15 cellular contexts compared by ENCODE assay signal in the genomic region with DNA sequence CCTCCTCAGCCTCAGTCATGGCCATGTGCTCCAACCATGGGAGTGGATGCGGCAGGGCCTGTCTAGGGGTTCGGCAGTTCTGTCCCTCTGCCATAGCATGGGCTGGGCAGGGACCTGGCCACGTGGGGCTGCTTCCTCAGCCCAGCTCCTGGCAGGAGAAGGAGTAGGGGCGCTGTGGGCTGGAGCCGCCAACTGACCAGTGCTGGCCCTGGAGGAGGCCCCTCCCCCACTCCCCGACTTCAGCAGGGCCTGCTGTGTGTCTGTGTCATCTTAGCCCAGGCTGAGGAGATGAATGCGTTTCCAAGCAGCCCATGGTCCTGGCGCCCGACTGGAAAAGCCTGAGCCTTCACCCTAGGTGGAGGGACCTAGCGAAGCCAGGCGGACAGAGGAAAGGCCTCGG.
"Had no signal": no experiment of that assay in that cellular context is flagged by ENCODE, and none has a peak within 500 bp of the region (broad histone marks: within the 10 kb centered on the region; RNA-seq: fewer than 3 reads in every experiment).

No MANE protein-coding gene starts in this region.

- H3K36me3 Mint-ChIP-seq: activated naive CD8-positive, alpha-beta T cell had no signal

- H3K4me3 Mint-ChIP-seq: activated B cell treated with CpG ODN at 0.5 μM for 24 hours; activated CD4-positive, alpha-beta T cell treated with anti-CD3 and anti-CD28 coated beads, Interleukin-2, amount 10 ng/mL, durations not matched to agents 24 days and 14 days; stimulated activated naive CD8-positive, alpha-beta T cell treated with anti-CD3 and anti-CD28 coated beads, Interleukin-15, Interleukin-2, amounts not matched to agents 100 ng/mL and 50 ng/mL, for 24 hours had no signal

- H3K27me3 ChIP-seq: breast epithelium, gastrocnemius medialis, heart right ventricle, pancreas, thyroid gland had no signal

- H3K9me3 Mint-ChIP-seq: activated B cell treated with CpG ODN at 0.5 μM for 24 hours; activated CD4-positive, alpha-beta T cell treated with anti-CD3 and anti-CD28 coated beads, Interleukin-2, amount 10 ng/mL, durations not matched to agents 24 days and 14 days; stimulated activated naive CD8-positive, alpha-beta T cell treated with anti-CD3 and anti-CD28 coated beads, Interleukin-15, Interleukin-2, amounts not matched to agents 100 ng/mL and 50 ng/mL, for 24 hours; T-helper 1 cell treated with Interleukin-12 subunit alpha and Interleukin-12 subunit beta and Interleukin-4 antibody, amounts not matched to agents 30 μg/mL and 1 μg/mL, for 36 hours had no signal

- H3K27me3 Mint-ChIP-seq: activated B cell treated with CpG ODN at 0.5 μM for 24 hours; activated naive CD8-positive, alpha-beta T cell; stimulated activated naive CD8-positive, alpha-beta T cell treated with anti-CD3 and anti-CD28 coated beads, Interleukin-15, Interleukin-2, amounts not matched to agents 100 ng/mL and 50 ng/mL, for 24 hours had no signal

- H3K27ac ChIP-seq: breast epithelium, gastrocnemius medialis, heart right ventricle, thyroid gland had no signal

- DNase-seq: activated B cell treated with CpG ODN at 0.5 μM for 24 hours; activated CD4-positive, alpha-beta T cell treated with anti-CD3 and anti-CD28 coated beads, Interleukin-2, amount 10 ng/mL, durations not matched to agents 24 days and 14 days; activated T-cell treated with anti-CD3 and anti-CD28 coated beads, Interleukin-2, amount 50 U/mL, for 1 hour; effector CD8-positive, alpha-beta T cell; gastrocnemius medialis; heart right ventricle; left ventricle myocardium superior; stimulated activated CD4-positive, alpha-beta T cell treated with anti-CD3 and anti-CD28 coated beads, Interleukin-15, amount 100 ng/mL, for 24 hours; stimulated activated CD4-positive, alpha-beta T cell treated with anti-CD3 and anti-CD28 coated beads, Interleukin-4, amount 100 ng/mL, for 24 hours; thyroid gland had no signal

- H3K4me3 ChIP-seq: breast epithelium, gastrocnemius medialis, heart right ventricle, pancreas, thyroid gland had no signal

- H3K36me3 ChIP-seq: breast epithelium, gastrocnemius medialis, heart right ventricle, pancreas, thyroid gland had no signal

- ATAC-seq: gastrocnemius medialis, heart right ventricle, left ventricle myocardium superior had no signal

- H3K9me3 ChIP-seq: breast epithelium, gastrocnemius medialis, heart right ventricle, pancreas, thyroid gland had no signal

- H3K27ac Mint-ChIP-seq: activated B cell treated with CpG ODN at 0.5 μM for 24 hours; activated CD4-positive, alpha-beta T cell treated with anti-CD3 and anti-CD28 coated beads, Interleukin-2, amount 10 ng/mL, durations not matched to agents 24 days and 14 days; activated naive CD8-positive, alpha-beta T cell; stimulated activated naive CD8-positive, alpha-beta T cell treated with anti-CD3 and anti-CD28 coated beads, Interleukin-15, Interleukin-2, amounts not matched to agents 100 ng/mL and 50 ng/mL, for 24 hours; T-helper 1 cell treated with Interleukin-12 subunit alpha and Interleukin-12 subunit beta and Interleukin-4 antibody, amounts not matched to agents 30 μg/mL and 1 μg/mL, for 36 hours had no signal
